Comparison of ENCODE assay signal across 8 cellular contexts in the genomic region with DNA sequence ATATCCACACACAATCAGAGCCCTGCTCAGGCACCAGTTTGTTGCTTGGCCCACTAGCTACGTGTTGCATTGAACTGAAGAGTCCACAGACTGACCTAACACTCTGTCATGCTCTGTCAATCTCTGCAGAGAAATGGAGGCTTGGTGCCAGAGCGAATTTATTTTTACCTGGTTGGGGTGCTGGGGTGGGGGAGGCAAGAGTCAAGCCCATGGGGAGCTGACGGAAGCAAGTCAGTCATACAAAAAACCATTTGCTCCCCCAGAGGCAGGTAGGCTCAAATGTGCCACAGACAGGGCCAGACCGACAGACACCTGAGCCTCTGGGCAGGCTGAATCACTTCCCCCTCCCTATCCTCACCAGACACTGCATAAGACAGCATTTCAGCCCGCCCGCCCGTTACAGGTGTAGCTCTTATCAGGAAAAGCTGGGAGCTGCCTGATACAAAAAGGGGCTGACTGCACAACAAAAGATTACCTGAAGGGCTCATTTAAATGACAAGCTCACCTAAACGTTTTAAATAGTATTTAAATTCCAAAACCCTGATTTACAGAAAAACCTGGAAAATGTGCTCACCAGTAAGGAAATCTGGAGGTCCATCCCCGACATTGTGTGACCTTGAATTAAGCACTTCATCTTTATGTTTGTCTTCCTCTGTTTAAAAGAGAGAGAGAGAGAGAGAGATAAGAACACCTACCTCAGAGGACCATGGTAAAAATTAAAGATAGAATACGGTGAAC. TPM values are rescaled to one million over a fixed set of nuclear protein-coding genes. Genes with fewer than 3 reads are reported as not detected.
DNase-seq lines count a peak whose midpoint lies in the region; ATAC-seq and TF ChIP-seq lines count a peak whose summit lies in the region.

No MANE protein-coding gene starts in this region.

- no peak for ATAC-seq in lung (ENCODE audit: insufficient read depth, low FRiP score)

- CTCF ChIA-PET in AG04450 (lab: Charles Lee): interaction anchor here (1.0 to 2.2 kb wide), 5 partner anchors 14 to 360 kb away, joined by 4 to 13 read pairs (median 5); no protein-coding TSS in a partner anchor

- no peak for TF ChIP-seq CTCF in AG04450 (IDR thresholded peaks at IDR 0.05; ENCODE audit: low read depth, low read length)
- no peak for TF ChIP-seq CTCF in VCaP (conservative IDR thresholded peaks at IDR 0.05)
- TF ChIP-seq CTCF in lung (IDR thresholded peaks at IDR 0.05; ENCODE audit: control extremely low read depth, extremely low read depth): no peak
- no peak for TF ChIP-seq CTCF in GM10266 (IDR thresholded peaks at IDR 0.05; ENCODE audit: control insufficient read depth, insufficient read depth, low read depth, missing control alignments)

- H3K27ac ChIP-seq in AG04450 (ENCODE audit: low read depth, low read length) (peak overlapping the region; percentile 100), VCaP (peak overlapping the region; percentile 99), lung (ENCODE audit: low read depth in 1 of 2, low read length in 1 of 2) (peak overlapping the region; percentile 99 to 100)

- H3K4me3 ChIP-seq in AG04450 (ENCODE audit: low read depth, low read length): no peak overlapping the region
- no peak overlapping the region for H3K4me3 ChIP-seq in lung

- 37 to 51% methylated on average over 10 of the region's 10 CpGs for WGBS in lung, 2 donors

- peaks cover 8 to 17% of the 10 kb centered on the region in 2 donors for H3K4me1 ChIP-seq in lung (ENCODE audit: control insufficient read depth in 2 of 2, insufficient read depth in 2 of 2, low read length in 2 of 2)

- H3K36me3 ChIP-seq in lung (ENCODE audit: control insufficient read depth in 2 of 2, insufficient read depth in 2 of 2, low read length in 2 of 2): peaks cover 5 to 21% of the 10 kb centered on the region in 2 donors

- H3K9me3 ChIP-seq in AG04450 (ENCODE audit: control insufficient read depth, insufficient read depth, low read length) (peaks cover 3% of the 10 kb centered on the region; the same call in 1 of the 2 replicates), lung (ENCODE audit: control insufficient read depth in 2 of 2, insufficient read depth in 1 of 2, low read length in 1 of 2) (no peaks in the 10 kb centered on the region)

- POLR2A ChIA-PET in AG04450 (lab: Yijun Ruan, JAX): interaction anchor here (3.7 kb wide), 1 partner anchor 171 kb away, joined by 23 read pairs; the partner anchor contains the start of gene MXD1

- no peaks in the 10 kb centered on the region for H3K27me3 ChIP-seq in AG04450 (ENCODE audit: control insufficient read depth, insufficient read depth, low read length)
- no peaks in the 10 kb centered on the region for H3K27me3 ChIP-seq in lung (ENCODE audit: control insufficient read depth, insufficient read depth)

- DNase-seq in AG04450 (ENCODE audit: low read depth, low spot score): no peak
- DNase-seq in HuH-7 (ENCODE audit: low spot score): peak; percentile 50
- peak; percentile 72 for DNase-seq in central memory CD4-positive, alpha-beta T cell
- DNase-seq in lung (ENCODE audit: low spot score): no peak
- DNase-seq in stimulated activated CD8-positive, alpha-beta memory T cell treated with anti-CD3 and anti-CD28 coated beads, Interleukin-4, amount 100 ng/mL, for 48 hours: peak; percentile 75
- no peak for DNase-seq in dedifferentiated amniotic fluid mesenchymal stem cell (ENCODE audit: extremely low spot score)
- no peak for DNase-seq in GM10266 (ENCODE audit: extremely low spot score)

RNA-seq across cellular contexts. Expression of gene PCBP1, which starts 2.1 kb away (rescaled TPM):
- polyA plus RNA-seq in AG04450 (2011; rRNA removed) (63.8 and 91.3 TPM in 2 replicates), lung (100 to 1,000 TPM; 268 to 453 TPM)
- polyA minus RNA-seq in AG04450 (2011; rRNA and poly(A)+ RNA removed): 65.2 and 76.3 TPM in 2 replicates
- 100 to 1,000 TPM; 134 to 326 TPM for total RNA-seq in lung

Comparison
In these comparisons a context has a peak if more than half of its experiments do, and no peak if none do; other contexts are left out.
1. DNase-seq: peak in HuH-7 (single experiment), central memory CD4-positive, alpha-beta T cell (single experiment) and stimulated activated CD8-positive, alpha-beta memory T cell treated with anti-CD3 and anti-CD28 coated beads, Interleukin-4, amount 100 ng/mL, for 48 hours (single experiment); none in AG04450 (single experiment), lung (single experiment), dedifferentiated amniotic fluid mesenchymal stem cell (single experiment) and GM10266 (single experiment).
2. Peak in every context shown above with its lines, with median percentiles within 50 percentile points of each other: H3K27ac ChIP-seq.